Comparison of ENCODE assay signal across 1 cellular context in genomic region chr19:4575978-4576933, GRCh38.
TF ChIP-seq lines count a peak whose summit lies in the region.

No MANE protein-coding gene starts in this region.

TF ChIP-seq in GM12878, 131 proteins besides CTCF, POLR2A, EP300 and RAD21:
- no peak for TF ChIP-seq SKIL (IDR thresholded peaks at IDR 0.05; ENCODE audit: low read depth, poor library complexity, severe bottlenecking)
- TF ChIP-seq GABPA (IDR thresholded peaks at IDR 0.05; ENCODE audit: low read depth) = no peak
- TF ChIP-seq MYB (IDR thresholded peaks at IDR 0.05; ENCODE audit: borderline replicate concordance, low read depth, low read length) = no peak
- TF ChIP-seq BCL11A (IDR thresholded peaks at IDR 0.05; ENCODE audit: low read depth, low read length) = no peak
- no peak for TF ChIP-seq IRF3 (IDR thresholded peaks at IDR 0.05)
- no peak for TF ChIP-seq SREBF1 (IDR thresholded peaks at IDR 0.05; ENCODE audit: low read length)
- TF ChIP-seq SMC3 (IDR thresholded peaks at IDR 0.05; ENCODE audit: borderline replicate concordance, low read length) = peak; percentile 65
- no peak for TF ChIP-seq MTA3 (IDR thresholded peaks at IDR 0.05; ENCODE audit: borderline replicate concordance, low read length)
- TF ChIP-seq ELK1 (IDR thresholded peaks at IDR 0.05; ENCODE audit: low read depth, low read length) = no peak
- TF ChIP-seq JUNB (IDR thresholded peaks at IDR 0.05) = no peak
- TF ChIP-seq YY1 (IDR thresholded peaks at IDR 0.05; ENCODE audit: low read depth, low read length) = peak; percentile 35; the same call in 1 of the 2 replicates
- TF ChIP-seq SREBF2 (IDR thresholded peaks at IDR 0.05; ENCODE audit: low read length) = no peak
- no peak for TF ChIP-seq NR2F1 (conservative IDR thresholded peaks at IDR 0.05)
- peak; percentile 38 for TF ChIP-seq SMARCA5 (IDR thresholded peaks at IDR 0.05)
- no peak for TF ChIP-seq IRF5 (IDR thresholded peaks at IDR 0.05; ENCODE audit: borderline replicate concordance)
- no peak for TF ChIP-seq TCF7 (IDR thresholded peaks at IDR 0.05; ENCODE audit: borderline replicate concordance)
- no peak for TF ChIP-seq BMI1 (IDR thresholded peaks at IDR 0.05; ENCODE audit: borderline replicate concordance)
- TF ChIP-seq ZBTB4 (CRISPR knock-in tag; IDR thresholded peaks at IDR 0.05) = no peak
- no peak for TF ChIP-seq TBL1XR1 (IDR thresholded peaks at IDR 0.05; ENCODE audit: low read depth, low read length)
- no peak for TF ChIP-seq HDAC6 (IDR thresholded peaks at IDR 0.05; ENCODE audit: unreplicated experiment)
- TF ChIP-seq RELB (IDR thresholded peaks at IDR 0.05; ENCODE audit: low read depth) = no peak
- no peak for TF ChIP-seq NKRF (conservative IDR thresholded peaks at IDR 0.05)
- TF ChIP-seq CBX3 (IDR thresholded peaks at IDR 0.05; ENCODE audit: borderline replicate concordance, low read depth) = no peak
- no peak for TF ChIP-seq IRF4 (IDR thresholded peaks at IDR 0.05; ENCODE audit: low read depth, low read length)
- no peak for TF ChIP-seq TCF3 (IDR thresholded peaks at IDR 0.05; ENCODE audit: borderline replicate concordance, insufficient read depth, low read depth, low read length)
- no peak for TF ChIP-seq NR2C2 (IDR thresholded peaks at IDR 0.05; ENCODE audit: borderline replicate concordance, control insufficient read depth, insufficient read length, low read depth)
